In the genomic region with DNA sequence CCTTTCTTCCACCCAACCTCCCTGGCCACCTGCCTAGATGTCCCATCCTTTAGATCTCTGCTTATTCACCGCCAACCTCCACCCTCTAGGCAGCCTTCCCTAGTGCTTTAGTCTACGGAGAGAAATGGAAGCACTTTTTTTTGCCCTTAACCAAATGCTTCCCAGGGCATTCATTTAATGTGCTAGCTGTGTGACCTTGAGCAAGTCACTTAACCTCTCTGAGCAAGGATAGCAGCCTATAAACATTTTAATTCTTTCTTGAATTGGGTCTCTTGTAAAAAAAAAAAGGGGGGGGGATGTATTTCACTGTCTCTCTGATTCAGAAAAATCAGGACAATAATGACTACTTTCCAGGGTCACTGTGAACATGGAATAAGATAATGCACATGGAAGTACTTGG, we compare ENCODE assay signal across 29 cellular contexts. TPM values are rescaled to one million over a fixed set of nuclear protein-coding genes. Genes with fewer than 3 reads are reported as not detected.
"Had no signal": no experiment of that assay in that cellular context is flagged by ENCODE, and none has a peak within 500 bp of the region (broad histone marks: within the 10 kb centered on the region; RNA-seq: fewer than 3 reads in every experiment).

No MANE protein-coding gene starts in this region.

- H3K27ac Mint-ChIP-seq: naive thymus-derived CD4-positive, alpha-beta T cell; natural killer cell; nephron; neural progenitor cell; progenitor cell of endocrine pancreas; stimulated activated effector memory CD8-positive, alpha-beta T cell treated with anti-CD3 and anti-CD28 coated beads, Interleukin-12 subunit alpha, Interleukin-12 subunit beta, amount 100 ng/mL, for 72 hours; stimulated activated naive B cell treated with anti-CD40 and anti-IgM and Interleukin-4, amounts not matched to agents 10 μg/mL and 1 μg/mL and 100 μg/mL, for 72 hours; stimulated activated naive CD8-positive, alpha-beta T cell treated with anti-CD3 and anti-CD28 coated beads, Interleukin-15, Interleukin-2, amounts not matched to agents 100 ng/mL and 50 ng/mL, for 24 hours had no signal

- DNase-seq: naive thymus-derived CD4-positive, alpha-beta T cell; natural killer cell; occipital lobe; ovary; psoas muscle; right cardiac atrium; right lobe of liver; sigmoid colon; small intestine; stimulated activated CD4-positive, alpha-beta T cell treated with anti-CD3 and anti-CD28 coated beads, Interleukin-15, amount 100 ng/mL, for 24 hours; stimulated activated CD4-positive, alpha-beta T cell treated with anti-CD3 and anti-CD28 coated beads, Interleukin-2, amount 100 ng/mL, for 24 hours; stimulated activated CD4-positive, alpha-beta T cell treated with anti-CD3 and anti-CD28 coated beads, Interleukin-2, amount 100 ng/mL, for 48 hours; stimulated activated CD4-positive, alpha-beta T cell treated with anti-CD3 and anti-CD28 coated beads, Interleukin-4, amount 100 ng/mL, for 24 hours; stimulated activated naive B cell treated with anti-CD40 and anti-IgM and Interleukin-4, amounts not matched to agents 10 μg/mL and 1 μg/mL and 100 μg/mL, for 72 hours; stimulated activated naive CD4-positive, alpha-beta T cell treated with Interleukin-2 at 50 U/mL for 16 hours; stomach; thyroid gland; trophoblast cell; upper lobe of left lung had no signal

- H3K27me3 ChIP-seq: ovary, right lobe of liver, vagina had no signal

- H3K4me3 ChIP-seq: neural progenitor cell, ovary, psoas muscle, right lobe of liver, sigmoid colon, stomach, thoracic aorta, thyroid gland, tibial nerve, upper lobe of left lung, vagina had no signal

- ATAC-seq: naive thymus-derived CD4-positive, alpha-beta T cell; natural killer cell; psoas muscle; right cardiac atrium; right lobe of liver; stimulated activated effector memory CD8-positive, alpha-beta T cell treated with anti-CD3 and anti-CD28 coated beads, Interleukin-12 subunit alpha, Interleukin-12 subunit beta, amount 100 ng/mL, for 72 hours; stimulated activated naive B cell treated with anti-CD40 and anti-IgM and Interleukin-4, amounts not matched to agents 10 μg/mL and 1 μg/mL and 100 μg/mL, for 72 hours had no signal

- FAIRE-seq: small intestine, urothelium cell line had no signal

- H3K36me3 Mint-ChIP-seq: natural killer cell; neural progenitor cell; stimulated activated effector memory CD8-positive, alpha-beta T cell treated with anti-CD3 and anti-CD28 coated beads, Interleukin-12 subunit alpha, Interleukin-12 subunit beta, amount 100 ng/mL, for 72 hours; stimulated activated naive B cell treated with anti-CD40 and anti-IgM and Interleukin-4, amounts not matched to agents 10 μg/mL and 1 μg/mL and 100 μg/mL, for 72 hours had no signal

- H3K36me3 ChIP-seq: neural progenitor cell, ovary, right lobe of liver, sigmoid colon, stomach, thoracic aorta, thyroid gland, tibial nerve, upper lobe of left lung, vagina had no signal

- H3K4me1 Mint-ChIP-seq: natural killer cell; stimulated activated effector memory CD8-positive, alpha-beta T cell treated with anti-CD3 and anti-CD28 coated beads, Interleukin-12 subunit alpha, Interleukin-12 subunit beta, amount 100 ng/mL, for 72 hours had no signal

- H3K9ac ChIP-seq: neural progenitor cell, parathyroid adenoma had no signal

- H3K27ac ChIP-seq: neural progenitor cell, ovary, parathyroid adenoma, psoas muscle, right lobe of liver, sigmoid colon, stomach, thoracic aorta, thyroid gland, tibial nerve, upper lobe of left lung, vagina had no signal

- H3K9me3 Mint-ChIP-seq: natural killer cell; nephron; neural progenitor cell; stimulated activated effector memory CD8-positive, alpha-beta T cell treated with anti-CD3 and anti-CD28 coated beads, Interleukin-12 subunit alpha, Interleukin-12 subunit beta, amount 100 ng/mL, for 72 hours; stimulated activated naive B cell treated with anti-CD40 and anti-IgM and Interleukin-4, amounts not matched to agents 10 μg/mL and 1 μg/mL and 100 μg/mL, for 72 hours; stimulated activated naive CD8-positive, alpha-beta T cell treated with anti-CD3 and anti-CD28 coated beads, Interleukin-15, Interleukin-2, amounts not matched to agents 100 ng/mL and 50 ng/mL, for 24 hours had no signal

- H3K4me2 ChIP-seq: neural progenitor cell had no signal

- H3K4me1 ChIP-seq: parathyroid adenoma, psoas muscle had no signal

- H3K9me3 ChIP-seq: ovary, psoas muscle, right lobe of liver, sigmoid colon, stomach, thoracic aorta, thyroid gland, tibial nerve, upper lobe of left lung, vagina had no signal

- H3K4me3 Mint-ChIP-seq: naive thymus-derived CD4-positive, alpha-beta T cell; natural killer cell; neural progenitor cell; stimulated activated effector memory CD8-positive, alpha-beta T cell treated with anti-CD3 and anti-CD28 coated beads, Interleukin-12 subunit alpha, Interleukin-12 subunit beta, amount 100 ng/mL, for 72 hours; stimulated activated naive B cell treated with anti-CD40 and anti-IgM and Interleukin-4, amounts not matched to agents 10 μg/mL and 1 μg/mL and 100 μg/mL, for 72 hours; stimulated activated naive CD8-positive, alpha-beta T cell treated with anti-CD3 and anti-CD28 coated beads, Interleukin-15, Interleukin-2, amounts not matched to agents 100 ng/mL and 50 ng/mL, for 24 hours had no signal

- H2AFZ ChIP-seq: neural progenitor cell, parathyroid adenoma had no signal

- H3K79me2 ChIP-seq: parathyroid adenoma had no signal

RNA-seq across cellular contexts. Expression of gene INSYN1, which starts 3.2 kb away (rescaled TPM):
- total RNA-seq: naive thymus-derived CD4-positive, alpha-beta T cell; natural killer cell had no signal
- polyA plus RNA-seq: naive thymus-derived CD4-positive, alpha-beta T cell had no signal
